In the genomic region with DNA sequence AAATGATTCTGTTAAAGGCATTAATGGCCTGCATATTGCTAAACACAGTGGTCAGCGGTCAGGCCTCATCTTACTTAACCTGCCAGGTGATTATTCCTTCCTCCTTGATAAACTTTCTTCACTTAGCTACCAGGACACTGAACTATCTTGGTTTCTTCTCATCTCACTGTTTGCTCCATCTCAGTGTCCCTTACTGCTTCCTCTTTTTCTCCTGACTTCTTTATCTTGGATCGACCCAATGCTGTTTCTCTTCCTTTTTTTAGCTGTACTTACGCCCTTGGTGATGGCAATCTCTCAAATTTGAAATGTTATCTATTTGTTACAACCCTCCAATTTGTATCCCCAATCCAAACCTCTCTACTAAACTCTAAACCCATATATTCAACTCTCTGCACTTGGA, we compare ENCODE assay signal across 1 cellular context.
A peak's percentile ranks its signal among the peaks of the same experiment; 100 is the strongest.
TF ChIP-seq lines count a peak whose summit lies in the region.

No MANE protein-coding gene starts in this region.

TF ChIP-seq in GM12878, 131 proteins besides CTCF, POLR2A, EP300 and RAD21:
- TF ChIP-seq, protein P1, sequence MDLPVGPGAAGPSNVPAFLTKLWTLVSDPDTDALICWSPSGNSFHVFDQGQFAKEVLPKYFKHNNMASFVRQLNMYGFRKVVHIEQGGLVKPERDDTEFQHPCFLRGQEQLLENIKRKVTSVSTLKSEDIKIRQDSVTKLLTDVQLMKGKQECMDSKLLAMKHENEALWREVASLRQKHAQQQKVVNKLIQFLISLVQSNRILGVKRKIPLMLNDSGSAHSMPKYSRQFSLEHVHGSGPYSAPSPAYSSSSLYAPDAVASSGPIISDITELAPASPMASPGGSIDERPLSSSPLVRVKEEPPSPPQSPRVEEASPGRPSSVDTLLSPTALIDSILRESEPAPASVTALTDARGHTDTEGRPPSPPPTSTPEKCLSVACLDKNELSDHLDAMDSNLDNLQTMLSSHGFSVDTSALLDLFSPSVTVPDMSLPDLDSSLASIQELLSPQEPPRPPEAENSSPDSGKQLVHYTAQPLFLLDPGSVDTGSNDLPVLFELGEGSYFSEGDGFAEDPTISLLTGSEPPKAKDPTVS (IDR thresholded peaks at IDR 0.05; ENCODE audit: low read depth, low read length) = no peak
- TF ChIP-seq SMAD5 (IDR thresholded peaks at IDR 0.05; ENCODE audit: low read depth) (no peak), SPI1 (IDR thresholded peaks at IDR 0.05; ENCODE audit: borderline replicate concordance, insufficient read depth, low read depth, low read length) (peak; percentile 46; the same call in 1 of the 2 replicates), HDAC6 (IDR thresholded peaks at IDR 0.05; ENCODE audit: unreplicated experiment) (no peak)
- TF ChIP-seq, protein P2, sequence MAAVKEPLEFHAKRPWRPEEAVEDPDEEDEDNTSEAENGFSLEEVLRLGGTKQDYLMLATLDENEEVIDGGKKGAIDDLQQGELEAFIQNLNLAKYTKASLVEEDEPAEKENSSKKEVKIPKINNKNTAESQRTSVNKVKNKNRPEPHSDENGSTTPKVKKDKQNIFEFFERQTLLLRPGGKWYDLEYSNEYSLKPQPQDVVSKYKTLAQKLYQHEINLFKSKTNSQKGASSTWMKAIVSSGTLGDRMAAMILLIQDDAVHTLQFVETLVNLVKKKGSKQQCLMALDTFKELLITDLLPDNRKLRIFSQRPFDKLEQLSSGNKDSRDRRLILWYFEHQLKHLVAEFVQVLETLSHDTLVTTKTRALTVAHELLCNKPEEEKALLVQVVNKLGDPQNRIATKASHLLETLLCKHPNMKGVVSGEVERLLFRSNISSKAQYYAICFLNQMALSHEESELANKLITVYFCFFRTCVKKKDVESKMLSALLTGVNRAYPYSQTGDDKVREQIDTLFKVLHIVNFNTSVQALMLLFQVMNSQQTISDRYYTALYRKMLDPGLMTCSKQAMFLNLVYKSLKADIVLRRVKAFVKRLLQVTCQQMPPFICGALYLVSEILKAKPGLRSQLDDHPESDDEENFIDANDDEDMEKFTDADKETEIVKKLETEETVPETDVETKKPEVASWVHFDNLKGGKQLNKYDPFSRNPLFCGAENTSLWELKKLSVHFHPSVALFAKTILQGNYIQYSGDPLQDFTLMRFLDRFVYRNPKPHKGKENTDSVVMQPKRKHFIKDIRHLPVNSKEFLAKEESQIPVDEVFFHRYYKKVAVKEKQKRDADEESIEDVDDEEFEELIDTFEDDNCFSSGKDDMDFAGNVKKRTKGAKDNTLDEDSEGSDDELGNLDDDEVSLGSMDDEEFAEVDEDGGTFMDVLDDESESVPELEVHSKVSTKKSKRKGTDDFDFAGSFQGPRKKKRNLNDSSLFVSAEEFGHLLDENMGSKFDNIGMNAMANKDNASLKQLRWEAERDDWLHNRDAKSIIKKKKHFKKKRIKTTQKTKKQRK (IDR thresholded peaks at IDR 0.05; ENCODE audit: low read depth, low read length) = no peak
- TF ChIP-seq, protein P3, sequence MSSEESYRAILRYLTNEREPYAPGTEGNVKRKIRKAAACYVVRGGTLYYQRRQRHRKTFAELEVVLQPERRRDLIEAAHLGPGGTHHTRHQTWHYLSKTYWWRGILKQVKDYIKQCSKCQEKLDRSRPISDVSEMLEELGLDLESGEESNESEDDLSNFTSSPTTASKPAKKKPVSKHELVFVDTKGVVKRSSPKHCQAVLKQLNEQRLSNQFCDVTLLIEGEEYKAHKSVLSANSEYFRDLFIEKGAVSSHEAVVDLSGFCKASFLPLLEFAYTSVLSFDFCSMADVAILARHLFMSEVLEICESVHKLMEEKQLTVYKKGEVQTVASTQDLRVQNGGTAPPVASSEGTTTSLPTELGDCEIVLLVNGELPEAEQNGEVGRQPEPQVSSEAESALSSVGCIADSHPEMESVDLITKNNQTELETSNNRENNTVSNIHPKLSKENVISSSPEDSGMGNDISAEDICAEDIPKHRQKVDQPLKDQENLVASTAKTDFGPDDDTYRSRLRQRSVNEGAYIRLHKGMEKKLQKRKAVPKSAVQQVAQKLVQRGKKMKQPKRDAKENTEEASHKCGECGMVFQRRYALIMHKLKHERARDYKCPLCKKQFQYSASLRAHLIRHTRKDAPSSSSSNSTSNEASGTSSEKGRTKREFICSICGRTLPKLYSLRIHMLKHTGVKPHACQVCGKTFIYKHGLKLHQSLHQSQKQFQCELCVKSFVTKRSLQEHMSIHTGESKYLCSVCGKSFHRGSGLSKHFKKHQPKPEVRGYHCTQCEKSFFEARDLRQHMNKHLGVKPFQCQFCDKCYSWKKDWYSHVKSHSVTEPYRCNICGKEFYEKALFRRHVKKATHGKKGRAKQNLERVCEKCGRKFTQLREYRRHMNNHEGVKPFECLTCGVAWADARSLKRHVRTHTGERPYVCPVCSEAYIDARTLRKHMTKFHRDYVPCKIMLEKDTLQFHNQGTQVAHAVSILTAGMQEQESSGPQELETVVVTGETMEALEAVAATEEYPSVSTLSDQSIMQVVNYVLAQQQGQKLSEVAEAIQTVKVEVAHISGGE (CRISPR knock-in tag; IDR thresholded peaks at IDR 0.05) = no peak
- TF ChIP-seq, protein P4, sequence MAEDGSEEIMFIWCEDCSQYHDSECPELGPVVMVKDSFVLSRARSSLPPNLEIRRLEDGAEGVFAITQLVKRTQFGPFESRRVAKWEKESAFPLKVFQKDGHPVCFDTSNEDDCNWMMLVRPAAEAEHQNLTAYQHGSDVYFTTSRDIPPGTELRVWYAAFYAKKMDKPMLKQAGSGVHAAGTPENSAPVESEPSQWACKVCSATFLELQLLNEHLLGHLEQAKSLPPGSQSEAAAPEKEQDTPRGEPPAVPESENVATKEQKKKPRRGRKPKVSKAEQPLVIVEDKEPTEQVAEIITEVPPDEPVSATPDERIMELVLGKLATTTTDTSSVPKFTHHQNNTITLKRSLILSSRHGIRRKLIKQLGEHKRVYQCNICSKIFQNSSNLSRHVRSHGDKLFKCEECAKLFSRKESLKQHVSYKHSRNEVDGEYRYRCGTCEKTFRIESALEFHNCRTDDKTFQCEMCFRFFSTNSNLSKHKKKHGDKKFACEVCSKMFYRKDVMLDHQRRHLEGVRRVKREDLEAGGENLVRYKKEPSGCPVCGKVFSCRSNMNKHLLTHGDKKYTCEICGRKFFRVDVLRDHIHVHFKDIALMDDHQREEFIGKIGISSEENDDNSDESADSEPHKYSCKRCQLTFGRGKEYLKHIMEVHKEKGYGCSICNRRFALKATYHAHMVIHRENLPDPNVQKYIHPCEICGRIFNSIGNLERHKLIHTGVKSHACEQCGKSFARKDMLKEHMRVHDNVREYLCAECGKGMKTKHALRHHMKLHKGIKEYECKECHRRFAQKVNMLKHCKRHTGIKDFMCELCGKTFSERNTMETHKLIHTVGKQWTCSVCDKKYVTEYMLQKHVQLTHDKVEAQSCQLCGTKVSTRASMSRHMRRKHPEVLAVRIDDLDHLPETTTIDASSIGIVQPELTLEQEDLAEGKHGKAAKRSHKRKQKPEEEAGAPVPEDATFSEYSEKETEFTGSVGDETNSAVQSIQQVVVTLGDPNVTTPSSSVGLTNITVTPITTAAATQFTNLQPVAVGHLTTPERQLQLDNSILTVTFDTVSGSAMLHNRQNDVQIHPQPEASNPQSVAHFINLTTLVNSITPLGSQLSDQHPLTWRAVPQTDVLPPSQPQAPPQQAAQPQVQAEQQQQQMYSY (CRISPR knock-in tag; IDR thresholded peaks at IDR 0.05) = no peak
